Comparison of ENCODE assay signal across 2 cellular contexts in genomic region chr3:101081990-101082389, GRCh38.
TF ChIP-seq lines count a peak whose summit lies in the region.

No MANE protein-coding gene starts in this region.

TF ChIP-seq in SK-N-SH, 30 proteins besides CTCF, POLR2A, EP300 and RAD21 (continued from another document):
- TF ChIP-seq YY1 (IDR thresholded peaks at IDR 0.05; ENCODE audit: low read depth) = no peak
- TF ChIP-seq RXRA (IDR thresholded peaks at IDR 0.05; ENCODE audit: borderline replicate concordance, low read depth) = no peak
- no peak for TF ChIP-seq USF1 (IDR thresholded peaks at IDR 0.05; ENCODE audit: borderline replicate concordance, low read depth)
- no peak for TF ChIP-seq NFIC (IDR thresholded peaks at IDR 0.05; ENCODE audit: borderline replicate concordance)
- no peak for TF ChIP-seq MXI1 (IDR thresholded peaks at IDR 0.05; ENCODE audit: low read depth, low read length)
- no peak for TF ChIP-seq REST (IDR thresholded peaks at IDR 0.05; ENCODE audit: low read depth, low read length)
- no peak for TF ChIP-seq JUND (IDR thresholded peaks at IDR 0.05)
- TF ChIP-seq TCF12 (IDR thresholded peaks at IDR 0.05) = peak; percentile 80
- no peak for TF ChIP-seq SIN3A (IDR thresholded peaks at IDR 0.05; ENCODE audit: borderline replicate concordance, low read depth, low read length)
- TF ChIP-seq MAX (IDR thresholded peaks at IDR 0.05; ENCODE audit: low read depth) = no peak
- no peak for TF ChIP-seq FOXM1 (IDR thresholded peaks at IDR 0.05; ENCODE audit: low read depth)
- TF ChIP-seq USF2 (IDR thresholded peaks at IDR 0.05; ENCODE audit: borderline replicate concordance, low read depth, low read length) = no peak

TF ChIP-seq in SK-N-SH treated with all-trans-retinoic acid at 6 μM for 48 hours, 23 proteins besides CTCF, POLR2A, EP300 and RAD21 (continued from another document):
- TF ChIP-seq TSHZ2 (CRISPR knock-in tag; IDR thresholded peaks at IDR 0.05) (no peak), GLIS3 (CRISPR knock-in tag; IDR thresholded peaks at IDR 0.05) (no peak), ZFP30 (CRISPR knock-in tag; IDR thresholded peaks at IDR 0.05) (no peak), OSR1 (CRISPR knock-in tag; IDR thresholded peaks at IDR 0.05) (no peak), RARB (CRISPR knock-in tag; IDR thresholded peaks at IDR 0.05) (no peak), ZFP3 (CRISPR knock-in tag; IDR thresholded peaks at IDR 0.05) (no peak), ZNF565 (CRISPR knock-in tag; conservative IDR thresholded peaks at IDR 0.05; ENCODE audit: low read depth) (no peak), TOX (CRISPR knock-in tag; IDR thresholded peaks at IDR 0.05; ENCODE audit: borderline replicate concordance) (no peak), ISL1 (CRISPR knock-in tag; IDR thresholded peaks at IDR 0.05) (no peak), TCF4 (CRISPR knock-in tag; IDR thresholded peaks at IDR 0.05; ENCODE audit: borderline replicate concordance) (no peak)
